Comparison of ENCODE assay signal across 8 cellular contexts in the genomic region with DNA sequence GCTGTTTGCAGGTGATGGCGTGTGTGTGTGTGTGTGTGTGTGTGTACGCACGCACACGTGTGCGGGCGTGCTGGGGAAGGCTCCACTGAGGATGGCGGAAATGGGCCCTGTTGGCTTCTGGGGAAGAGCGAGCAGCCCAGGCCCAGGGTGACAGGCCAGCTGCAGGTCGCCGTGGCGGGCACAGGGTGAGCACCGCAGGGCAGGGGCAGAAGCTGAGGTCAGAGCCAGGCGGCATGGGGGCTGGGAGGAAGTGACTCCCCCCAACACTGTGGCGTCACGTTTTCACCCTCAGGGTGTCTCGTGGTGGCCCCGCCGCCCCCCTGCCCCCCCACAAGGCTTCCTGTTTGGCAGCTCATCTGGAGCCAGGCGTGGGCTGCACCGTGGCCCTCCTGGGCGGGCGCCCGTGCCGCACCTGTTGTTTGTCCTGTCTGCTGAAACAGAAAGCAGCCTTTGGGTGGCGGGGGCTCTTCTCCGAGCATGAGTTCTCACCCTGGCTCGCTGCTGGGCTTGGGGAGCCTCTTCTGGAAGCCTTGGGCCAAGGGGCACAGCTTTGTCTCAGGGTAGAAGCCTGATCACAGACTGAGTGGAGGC.
A peak's percentile ranks its signal among the peaks of the same experiment; 100 is the strongest.
DNase-seq lines count a peak whose midpoint lies in the region; ATAC-seq and TF ChIP-seq lines count a peak whose summit lies in the region.

No MANE protein-coding gene starts in this region.

- no peak for TF ChIP-seq CTCF in DOHH2 (IDR thresholded peaks at IDR 0.05; ENCODE audit: low read depth, low read length, poor library complexity, severe bottlenecking)

- peaks cover 38% of the 10 kb centered on the region for H4K20me1 ChIP-seq in DOHH2 (ENCODE audit: control insufficient read depth, insufficient read depth, low read depth, low read length)

- H3K4me3 ChIP-seq in DOHH2 (ENCODE audit: low read length) (peak overlapping the region; percentile 95), iPS-20b (ENCODE audit: low read length) (no peak overlapping the region)

- no peaks in the 10 kb centered on the region for H3K9me2 ChIP-seq in DOHH2 (replicated peaks; ENCODE audit: control insufficient read depth, low read length)

- H3K27ac ChIP-seq in DOHH2 (ENCODE audit: low read depth, low read length) (peak overlapping the region; percentile 95), iPS-20b (ENCODE audit: low read length) (peak overlapping the region; percentile 49)

- peaks cover 95% of the 10 kb centered on the region for H3K36me3 ChIP-seq in DOHH2 (ENCODE audit: control insufficient read depth, low read length)
- peaks cover 90% of the 10 kb centered on the region for H3K36me3 ChIP-seq in iPS-20b (ENCODE audit: insufficient read depth, low read depth, low read length)

- H3K79me2 ChIP-seq in DOHH2 (ENCODE audit: control insufficient read depth, low read length), result peaks cover 94% of the 10 kb centered on the region

- H3K9ac ChIP-seq in iPS-20b (ENCODE audit: low read depth, low read length), result no peak overlapping the region

- H3K9me3 ChIP-seq in DOHH2 (ENCODE audit: control insufficient read depth, insufficient read depth, low read length) (no peaks in the 10 kb centered on the region), iPS-20b (ENCODE audit: insufficient read depth, low read depth, low read length) (no peaks in the 10 kb centered on the region)

- DNase-seq in NAMALWA (ENCODE audit: low spot score), result peak; percentile 96
- DNase-seq in activated T-cell treated with anti-CD3 and anti-CD28 coated beads for 1 hour (ENCODE audit: low read depth), result peak; percentile 83
- DNase-seq in stimulated activated CD4-positive, alpha-beta T cell treated with anti-CD3 and anti-CD28 coated beads, TNF-alpha, amount 100 ng/mL, for 4 hours (ENCODE audit: low read depth in 3 of 3), result peak; percentile 65 to 79 (median 73)
- DNase-seq in cortex of kidney (lab: John Stamatoyannopoulos, UW), result no peak
- DNase-seq in AG08395 (ENCODE audit: low spot score), result no peak

- H3K27me3 ChIP-seq in DOHH2 (ENCODE audit: control insufficient read depth, low read length) (no peaks in the 10 kb centered on the region), iPS-20b (ENCODE audit: insufficient read depth, low read length) (no peaks in the 10 kb centered on the region)

- H3K4me2 ChIP-seq in DOHH2 (ENCODE audit: low read length), result peak overlapping the region; percentile 88

- peak; percentile 56 for ATAC-seq in GM21528 (IDR thresholded peaks at IDR 0.05; ENCODE audit: low FRiP score, unreplicated experiment)

- H3F3A ChIP-seq in DOHH2 (ENCODE audit: control insufficient read depth, insufficient read depth), result peaks cover 41% of the 10 kb centered on the region

- peaks cover 82% of the 10 kb centered on the region for H3K4me1 ChIP-seq in DOHH2 (ENCODE audit: control insufficient read depth, low read length)
- H3K4me1 ChIP-seq in iPS-20b (ENCODE audit: insufficient read depth, low read length), result peaks cover 8% of the 10 kb centered on the region

Comparison
In these comparisons a context has a peak if more than half of its experiments do, and no peak if none do; other contexts are left out.
1. DNase-seq: peak in NAMALWA (single experiment), activated T-cell treated with anti-CD3 and anti-CD28 coated beads for 1 hour (single experiment) and stimulated activated CD4-positive, alpha-beta T cell treated with anti-CD3 and anti-CD28 coated beads, TNF-alpha, amount 100 ng/mL, for 4 hours (3 of 3); none in cortex of kidney (single experiment) and AG08395 (single experiment).